In the genomic region with DNA sequence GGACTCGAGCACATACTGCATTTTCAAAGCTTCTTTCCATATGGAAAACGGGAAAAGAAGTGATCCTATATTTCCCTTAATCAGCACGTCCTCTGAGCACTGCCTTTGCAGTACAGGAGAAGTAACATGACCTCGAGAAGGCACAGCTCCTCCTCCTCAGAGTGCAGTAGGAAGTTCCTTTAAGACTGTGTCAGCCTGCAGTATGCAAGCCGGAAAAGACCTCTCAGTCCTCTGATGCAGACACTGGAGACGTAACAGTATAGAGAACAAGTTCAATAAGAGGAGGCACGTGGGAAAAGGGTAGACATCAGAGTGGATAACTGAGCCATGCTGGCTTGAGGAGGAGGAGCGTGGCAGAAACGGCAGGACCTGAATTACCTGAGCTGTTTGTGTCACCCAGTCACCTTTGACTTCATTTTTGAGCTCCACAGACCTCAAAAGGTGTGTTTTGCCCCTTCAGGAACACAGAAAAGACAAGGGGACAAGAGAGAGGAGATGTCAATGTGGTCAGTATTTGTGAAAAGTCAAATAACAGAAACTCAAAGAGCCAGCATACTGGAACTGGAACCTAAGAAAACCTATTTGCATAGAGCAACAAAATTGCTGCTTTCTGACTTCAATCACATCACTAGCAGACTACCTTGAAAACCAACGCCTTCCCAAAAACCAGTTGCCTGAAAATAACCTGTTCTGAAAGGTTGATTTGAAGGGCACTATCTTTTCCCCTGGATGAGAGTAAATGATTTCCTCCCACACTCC, we compare ENCODE assay signal across 8 cellular contexts. TPM values are rescaled to one million over a fixed set of nuclear protein-coding genes. Genes with fewer than 3 reads are reported as not detected.
DNase-seq lines count a peak whose midpoint lies in the region; ATAC-seq and TF ChIP-seq lines count a peak whose summit lies in the region.

No MANE protein-coding gene starts in this region.

- DNase-seq in CD4-positive, CD25-positive, alpha-beta regulatory T cell = peak; percentile 11 to 74 (median 45)
- DNase-seq in choroid plexus epithelial cell (ENCODE audit: low read depth) = peak; percentile 94
- DNase-seq in mesendoderm = peak; percentile 79
- DNase-seq in uterus = no peak
- DNase-seq in lower leg skin (ENCODE audit: low spot score in 2 of 2) = no peak

- peaks cover 4% of the 10 kb centered on the region for H3K79me1 ChIP-seq in mesendoderm (ENCODE audit: low read length)

- H2BK15ac ChIP-seq in mesendoderm (replicated peaks; ENCODE audit: low read depth) = no peak overlapping the region

- no peak overlapping the region for H3K4me2 ChIP-seq in mesendoderm (ENCODE audit: low read length)

- no peak overlapping the region for H2BK5ac ChIP-seq in mesendoderm (ENCODE audit: low read length)

- peak overlapping the region; percentile 49 for H3K56ac ChIP-seq in mesendoderm (ENCODE audit: low read length)

- peak; percentile 95 to 97 for ATAC-seq in CD4-positive, CD25-positive, alpha-beta regulatory T cell (ENCODE audit: low read depth in 2 of 2)
- peak; percentile 70 for ATAC-seq in GM19438 (IDR thresholded peaks at IDR 0.05; ENCODE audit: low read depth, unreplicated experiment)
- ATAC-seq in HG03432 (IDR thresholded peaks at IDR 0.05; ENCODE audit: unreplicated experiment) = peak; percentile 71

- H3K9ac ChIP-seq in mesendoderm (ENCODE audit: low read length) = peak overlapping the region; percentile 23

- peak overlapping the region; percentile 62 for H3K4me3 ChIP-seq in CD4-positive, CD25-positive, alpha-beta regulatory T cell (ENCODE audit: low read depth, low read length)
- H3K4me3 ChIP-seq in choroid plexus epithelial cell (ENCODE audit: low read depth, low read length) (no peak overlapping the region), mesendoderm (ENCODE audit: low read length) (no peak overlapping the region), uterus (no peak overlapping the region), lower leg skin (ENCODE audit: low read depth, poor library complexity, severe bottlenecking) (no peak overlapping the region)

- peaks cover 26% of the 10 kb centered on the region for H3K36me3 ChIP-seq in CD4-positive, CD25-positive, alpha-beta regulatory T cell (ENCODE audit: control insufficient read depth, insufficient read depth, low read length)
- H3K36me3 ChIP-seq in mesendoderm (ENCODE audit: control insufficient read depth, insufficient read depth, low read length) (no peaks in the 10 kb centered on the region), uterus (no peaks in the 10 kb centered on the region)

- peak overlapping the region; percentile 56 to 81 (median 67) for H3K4me3 Mint-ChIP-seq in CD4-positive, CD25-positive, alpha-beta regulatory T cell
- peak overlapping the region; percentile 35 for H3K4me3 Mint-ChIP-seq in T-helper 1 cell treated with Interleukin-12 subunit alpha and Interleukin-12 subunit beta and Interleukin-4 antibody, amounts not matched to agents 30 μg/mL and 1 μg/mL, for 36 hours

- peaks cover 34 to 88% (median 68%) of the 10 kb centered on the region in 4 donors for H3K4me1 Mint-ChIP-seq in CD4-positive, CD25-positive, alpha-beta regulatory T cell
- H3K4me1 Mint-ChIP-seq in T-helper 1 cell treated with Interleukin-12 subunit alpha and Interleukin-12 subunit beta and Interleukin-4 antibody, amounts not matched to agents 30 μg/mL and 1 μg/mL, for 36 hours (ENCODE audit: low read depth) = peaks cover 67% of the 10 kb centered on the region

- H3K79me2 ChIP-seq in mesendoderm (ENCODE audit: control insufficient read depth, insufficient read depth, low read length) = peaks cover 1% of the 10 kb centered on the region

- no peak overlapping the region for H2AK5ac ChIP-seq in mesendoderm (ENCODE audit: low read length)

- peak overlapping the region; percentile 91 to 97 (median 93) for H3K27ac Mint-ChIP-seq in CD4-positive, CD25-positive, alpha-beta regulatory T cell
- H3K27ac Mint-ChIP-seq in T-helper 1 cell treated with Interleukin-12 subunit alpha and Interleukin-12 subunit beta and Interleukin-4 antibody, amounts not matched to agents 30 μg/mL and 1 μg/mL, for 36 hours = peak overlapping the region; percentile 78

- H3K27me3 Mint-ChIP-seq in CD4-positive, CD25-positive, alpha-beta regulatory T cell = no peaks in the 10 kb centered on the region
- no peaks in the 10 kb centered on the region for H3K27me3 Mint-ChIP-seq in T-helper 1 cell treated with Interleukin-12 subunit alpha and Interleukin-12 subunit beta and Interleukin-4 antibody, amounts not matched to agents 30 μg/mL and 1 μg/mL, for 36 hours (ENCODE audit: low read depth)

- intact Hi-C loops in uterus (cut with DNase I; ENCODE audit: low total_unique reads) (no loop called here), lower leg skin (cut with DNase I; ENCODE audit: low total_unique reads) (no loop called here)

- peak overlapping the region; percentile 74 for H3K27ac ChIP-seq in CD4-positive, CD25-positive, alpha-beta regulatory T cell (ENCODE audit: insufficient read depth, low read length, poor library complexity, severe bottlenecking)
- no peak overlapping the region for H3K27ac ChIP-seq in mesendoderm (ENCODE audit: low read depth, low read length)
- H3K27ac ChIP-seq in uterus = peak overlapping the region; percentile 2 to 23

- no peaks in the 10 kb centered on the region for H3K9me3 ChIP-seq in CD4-positive, CD25-positive, alpha-beta regulatory T cell (ENCODE audit: control insufficient read depth in 2 of 2, low read length in 2 of 2)
- H3K9me3 ChIP-seq in uterus = no peaks in the 10 kb centered on the region

- H3K36me3 Mint-ChIP-seq in CD4-positive, CD25-positive, alpha-beta regulatory T cell = peaks cover 28% of the 10 kb centered on the region
- peaks cover 24% of the 10 kb centered on the region for H3K36me3 Mint-ChIP-seq in T-helper 1 cell treated with Interleukin-12 subunit alpha and Interleukin-12 subunit beta and Interleukin-4 antibody, amounts not matched to agents 30 μg/mL and 1 μg/mL, for 36 hours (ENCODE audit: low read depth)

- no peak overlapping the region for H2BK120ac ChIP-seq in mesendoderm (ENCODE audit: low read depth, low read length)

- no peak overlapping the region for H3K4ac ChIP-seq in mesendoderm (ENCODE audit: low read depth, low read length)

- WGBS in mesendoderm (ENCODE audit: extremely low coverage, insufficient coverage, low lambda C conversion rate) = no CpG with 5 or more reads among the region's 10 CpGs
- WGBS in lower leg skin, 2 donors = 9 to 10% methylated on average over 10 of the region's 10 CpGs

- peak overlapping the region; percentile 6 for H3K18ac ChIP-seq in mesendoderm (ENCODE audit: low read length)

- H3K9me3 Mint-ChIP-seq in CD4-positive, CD25-positive, alpha-beta regulatory T cell = no peaks in the 10 kb centered on the region
- no peaks in the 10 kb centered on the region for H3K9me3 Mint-ChIP-seq in T-helper 1 cell treated with Interleukin-12 subunit alpha and Interleukin-12 subunit beta and Interleukin-4 antibody, amounts not matched to agents 30 μg/mL and 1 μg/mL, for 36 hours

- H4K5ac ChIP-seq in mesendoderm (ENCODE audit: low read length) = no peak overlapping the region

- H3K27me3 ChIP-seq in CD4-positive, CD25-positive, alpha-beta regulatory T cell (ENCODE audit: control insufficient read depth, insufficient read depth, low read length) = no peaks in the 10 kb centered on the region
- H3K27me3 ChIP-seq in mesendoderm (ENCODE audit: insufficient read depth, low read length, poor library complexity) (no peaks in the 10 kb centered on the region), uterus (no peaks in the 10 kb centered on the region)

- TF ChIP-seq CTCF in choroid plexus epithelial cell (conservative IDR thresholded peaks at IDR 0.05; ENCODE audit: low read depth, low read length) (no peak), uterus (IDR thresholded peaks at IDR 0.05) (no peak), lower leg skin (IDR thresholded peaks at IDR 0.05) (no peak)

- peaks cover 39% of the 10 kb centered on the region for H3K4me1 ChIP-seq in CD4-positive, CD25-positive, alpha-beta regulatory T cell (ENCODE audit: control insufficient read depth, insufficient read depth, low read length, poor library complexity, severe bottlenecking)
- H3K4me1 ChIP-seq in mesendoderm (ENCODE audit: control insufficient read depth, low read depth, low read length) = peaks cover 13% of the 10 kb centered on the region
- peaks cover 21 to 24% of the 10 kb centered on the region in 2 donors for H3K4me1 ChIP-seq in uterus

- no peak overlapping the region for H4K8ac ChIP-seq in mesendoderm (ENCODE audit: low read depth, low read length)

- no peak overlapping the region for H3K23ac ChIP-seq in mesendoderm (ENCODE audit: low read length)

- TF ChIP-seq POLR2A in uterus (IDR thresholded peaks at IDR 0.05) (no peak), lower leg skin (IDR thresholded peaks at IDR 0.05) (no peak)

RNA-seq across cellular contexts. Expression of gene IRF2, which starts 20.8 kb away (rescaled TPM):
- 63.4 TPM for total RNA-seq in CD4-positive, CD25-positive, alpha-beta regulatory T cell
- polyA plus RNA-seq in CD4-positive, CD25-positive, alpha-beta regulatory T cell = 100 to 1,000 TPM in 2 of 4 donors, 10 to 100 TPM in 2; 96.8 to 112 (median 102) TPM
- polyA plus RNA-seq in mesendoderm (2013, experiment 1 of 2) = 4.1 TPM
- polyA plus RNA-seq in mesendoderm (2013, experiment 2 of 2) = 4.4 TPM
- total RNA-seq in uterus = 10 to 100 TPM in 3 of 4 donors, 1 to 10 TPM in 1; 7.9 to 45.7 (median 35.7) TPM
- total RNA-seq in lower leg skin = 10 to 100 TPM; 31.6 to 44.0 (median 38.4) TPM

Comparison
In these comparisons a context has a peak if more than half of its experiments do, and no peak if none do; other contexts are left out.
1. DNase-seq: peak in CD4-positive, CD25-positive, alpha-beta regulatory T cell (3 of 3), choroid plexus epithelial cell (single experiment) and mesendoderm (single experiment); none in uterus (0 of 2) and lower leg skin (0 of 2).
2. Peak in every context shown above with its lines, with median percentiles within 50 percentile points of each other: ATAC-seq.